In genomic region chr3:150409527-150410310, GRCh38 we compare ENCODE assay signal across 8 cellular contexts. TPM values are rescaled to one million over a fixed set of nuclear protein-coding genes. Genes with fewer than 3 reads are reported as not detected.
DNase-seq lines count a peak whose midpoint lies in the region; ATAC-seq and TF ChIP-seq lines count a peak whose summit lies in the region.

No MANE protein-coding gene starts in this region.

- peak; percentile 32 for ATAC-seq in GM21825 (IDR thresholded peaks at IDR 0.05; ENCODE audit: unreplicated experiment)

- H3K4me3 ChIP-seq in Loucy (ENCODE audit: low read length, poor library complexity, severe bottlenecking) (peak overlapping the region; percentile 86), astrocyte of the spinal cord (ENCODE audit: low read depth, low read length) (peak overlapping the region; percentile 98), iPS-11a (ENCODE audit: low read depth, low read length) (peak overlapping the region; percentile 89), skeletal muscle cell (ENCODE audit: low read depth, low read length) (peak overlapping the region; percentile 98)

- H3K9me2 ChIP-seq in Loucy (replicated peaks; ENCODE audit: low read depth, low read length), result no peaks in the 10 kb centered on the region

- H4K20me1 ChIP-seq in Loucy (ENCODE audit: insufficient read depth, low read length, poor library complexity, severe bottlenecking), result peaks cover 60% of the 10 kb centered on the region

- peak; percentile 59 for TF ChIP-seq CTCF in Loucy (conservative IDR thresholded peaks at IDR 0.05; ENCODE audit: low read length)
- peak; percentile 55 for TF ChIP-seq CTCF in astrocyte of the spinal cord (IDR thresholded peaks at IDR 0.05; ENCODE audit: low read depth, low read length)

- peaks cover 10% of the 10 kb centered on the region for H3F3A ChIP-seq in Loucy (ENCODE audit: low read depth)

- peaks cover 41% of the 10 kb centered on the region for H3K4me1 ChIP-seq in Loucy (ENCODE audit: insufficient read depth, low read length, poor library complexity, severe bottlenecking)

- DNase-seq in G401 (ENCODE audit: low spot score) (peak; percentile 59), T-helper 22 cell (ENCODE audit: low read depth) (peak; percentile 50), astrocyte of the spinal cord (ENCODE audit: low read depth, low spot score) (peak; percentile 78), skeletal muscle cell (ENCODE audit: low read depth) (no peak), GM19238 (ENCODE audit: insufficient read length, low spot score) (no peak)

- H2AFZ ChIP-seq in Loucy (ENCODE audit: low read length), result no peak overlapping the region

- peak overlapping the region; percentile 93 for H3K4me2 ChIP-seq in Loucy (ENCODE audit: low read depth, low read length, poor library complexity, severe bottlenecking)

- H3K9ac ChIP-seq in Loucy (ENCODE audit: low read depth, low read length, poor library complexity, severe bottlenecking), result peak overlapping the region; percentile 82

- no peaks in the 10 kb centered on the region for H3K27me3 ChIP-seq in Loucy (ENCODE audit: insufficient read depth, low read length, poor library complexity, severe bottlenecking)

- H3K79me2 ChIP-seq in Loucy (ENCODE audit: insufficient read depth, low read length), result peaks cover 57% of the 10 kb centered on the region

- H3K36me3 ChIP-seq in Loucy (ENCODE audit: insufficient read depth, low read length), result no peaks in the 10 kb centered on the region

- H3K9me3 ChIP-seq in Loucy (ENCODE audit: insufficient read depth, low read depth, low read length), result no peaks in the 10 kb centered on the region

- in situ Hi-C loops in G401 (cut with HindIII; ENCODE audit: low sequenced_read_pairs) (no loop called here), astrocyte of the spinal cord (cut with HindIII; ENCODE audit: low sequenced_read_pairs) (no loop called here)

RNA-seq across cellular contexts. Expression of gene TSC22D2, which starts 1.6 kb away (rescaled TPM):
- 2.3 and 10.4 TPM in 2 replicates for total RNA-seq in G401 (2014; rRNA removed; shearing (Covaris generic))

Comparison
In these comparisons a context has a peak if more than half of its experiments do, and no peak if none do; other contexts are left out.
1. DNase-seq: peak in G401 (single experiment), T-helper 22 cell (single experiment) and astrocyte of the spinal cord (single experiment); none in skeletal muscle cell (single experiment) and GM19238 (single experiment).
2. Peak in every context shown above with its lines, with median percentiles within 50 percentile points of each other: H3K4me3 ChIP-seq.